In the genomic region with DNA sequence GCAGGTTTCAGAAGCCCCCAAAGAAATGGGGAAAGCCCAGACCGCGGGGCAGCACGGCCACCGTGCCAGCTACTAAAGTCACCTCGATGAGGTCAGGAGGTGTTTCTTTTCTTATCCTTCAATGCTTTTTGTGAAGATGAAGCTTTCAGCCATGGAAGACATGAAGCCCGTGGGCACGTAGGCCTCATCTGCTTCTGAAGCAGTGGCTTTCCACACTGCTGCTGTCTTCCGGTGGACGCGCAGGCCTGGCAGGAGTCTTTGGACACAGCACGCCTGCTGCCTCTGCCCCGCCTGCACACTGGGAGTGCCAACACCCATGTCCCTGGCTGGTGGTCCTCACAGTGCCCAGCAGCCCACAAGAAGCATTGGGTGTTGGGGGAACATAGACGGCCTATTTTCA, we compare ENCODE assay signal across 29 cellular contexts.
"Had no signal": no experiment of that assay in that cellular context is flagged by ENCODE, and none has a peak within 500 bp of the region (broad histone marks: within the 10 kb centered on the region; RNA-seq: fewer than 3 reads in every experiment).

No MANE protein-coding gene starts in this region.

- DNase-seq: activated CD4-positive, alpha-beta memory T cell treated with anti-CD3 and anti-CD28 coated beads for 36 hours; activated CD4-positive, alpha-beta T cell treated with anti-CD3 and anti-CD28 coated beads for 36 hours; activated CD4-positive, alpha-beta T cell treated with anti-CD3 and anti-CD28 coated beads, Interleukin-2, amount 10 ng/mL, durations not matched to agents 24 days and 14 days; activated CD4-positive, CD25-positive, alpha-beta regulatory T cell; activated CD4-positive, CD25-positive, alpha-beta regulatory T cell treated with anti-CD3 and anti-CD28 coated beads, Interleukin-2, amount 50 U/mL, for 72 hours; activated CD8-positive, alpha-beta memory T cell treated with anti-CD3 and anti-CD28 coated beads, Interleukin-2, amount 10 ng/mL, durations not matched to agents 7 days and 5 days; activated CD8-positive, alpha-beta memory T cell treated with anti-CD3 and anti-CD28 coated beads, Interleukin-2, amount 50 U/mL, for 4 hours; activated CD8-positive, alpha-beta T cell treated with anti-CD3 and anti-CD28 coated beads, Interleukin-2, amount 10 ng/mL, durations not matched to agents 7 days and 5 days; activated naive CD4-positive, alpha-beta T cell treated with anti-CD3 and anti-CD28 coated beads, Interleukin-2, amount 50 U/mL, for 16 hours; activated T-cell treated with anti-CD3 and anti-CD28 coated beads, Interleukin-2, amount 50 U/mL, for 1 hour; activated T-cell treated with anti-CD3 and anti-CD28 coated beads, Interleukin-2, amount 50 U/mL, for 72 hours; amniotic stem cell; anterior cingulate cortex; brain microvascular endothelial cell; caudate nucleus; cortex of kidney; dermis blood vessel endothelial cell; effector CD4-positive, alpha-beta T cell; effector memory CD8-positive, alpha-beta T cell; erythroblast; foreskin keratinocyte; gastrocnemius medialis; glutamatergic neuron; T-helper 1 cell; T-helper 17 cell; T1000 had no signal

- H3K9me3 ChIP-seq: esophagus muscularis mucosa, gastrocnemius medialis had no signal

- H3K4me3 ChIP-seq: esophagus muscularis mucosa, gastrocnemius medialis had no signal

- H3K27me3 ChIP-seq: brain microvascular endothelial cell, esophagus muscularis mucosa, foreskin keratinocyte, gastrocnemius medialis had no signal

- H3K27ac ChIP-seq: brain microvascular endothelial cell, esophagus muscularis mucosa, foreskin keratinocyte, gastrocnemius medialis had no signal

- FAIRE-seq: astrocyte, colon had no signal

- ATAC-seq: activated CD4-positive, alpha-beta T cell treated with anti-CD3 and anti-CD28 coated beads for 36 hours; activated CD8-positive, alpha-beta memory T cell treated with anti-CD3 and anti-CD28 coated beads, Interleukin-2, amount 10 ng/mL, durations not matched to agents 7 days and 5 days; activated CD8-positive, alpha-beta T cell treated with anti-CD3 and anti-CD28 coated beads, Interleukin-2, amount 10 ng/mL, durations not matched to agents 7 days and 5 days; activated T-cell treated with anti-CD3 and anti-CD28 coated beads, Interleukin-2, amount 50 U/mL, for 72 hours; effector memory CD8-positive, alpha-beta T cell; foreskin keratinocyte; gastrocnemius medialis; T-helper 17 cell had no signal

- H3K4me1 ChIP-seq: esophagus muscularis mucosa, foreskin keratinocyte, gastrocnemius medialis had no signal

- H3K36me3 ChIP-seq: brain microvascular endothelial cell, esophagus muscularis mucosa, gastrocnemius medialis had no signal
